Comparison of ENCODE assay signal across 23 cellular contexts in the genomic region with DNA sequence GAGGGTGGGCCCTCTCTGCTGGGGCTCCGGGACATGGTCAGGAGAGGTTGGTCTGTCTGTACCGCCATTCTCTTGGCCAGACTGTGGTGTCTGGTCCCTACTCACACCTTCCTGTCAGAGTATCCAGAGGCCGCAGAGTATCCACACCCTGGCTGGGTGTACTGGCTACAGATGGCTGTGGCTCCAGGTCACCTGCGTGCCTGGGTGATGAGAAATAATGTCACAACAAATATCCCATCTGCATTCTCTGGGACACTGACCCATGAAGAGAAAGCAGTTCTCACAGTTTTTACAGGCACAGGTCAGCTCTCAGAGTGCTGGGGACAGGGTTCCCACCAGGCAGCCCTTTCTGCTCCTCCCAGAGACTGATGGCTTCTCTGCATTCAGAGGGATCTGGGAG. TPM values are rescaled to one million over a fixed set of nuclear protein-coding genes. Genes with fewer than 3 reads are reported as not detected.
DNase-seq lines count a peak whose midpoint lies in the region; ATAC-seq and TF ChIP-seq lines count a peak whose summit lies in the region.
"Had no signal": no experiment of that assay in that cellular context is flagged by ENCODE, and none has a peak within 500 bp of the region (broad histone marks: within the 10 kb centered on the region; RNA-seq: fewer than 3 reads in every experiment).

No MANE protein-coding gene starts in this region.

- H3K9me3 Mint-ChIP-seq in CD4-positive, alpha-beta memory T cell = no peaks in the 10 kb centered on the region
- H3K9me3 Mint-ChIP-seq: CD14-positive monocyte; CD4-positive, alpha-beta T cell; GM23338 had no signal

- H2BK120ac ChIP-seq in trophoblast cell (ENCODE audit: insufficient read depth, low read length, poor library complexity) = no peak overlapping the region

- H2AK5ac ChIP-seq in trophoblast cell (ENCODE audit: low read length) = no peak overlapping the region

- H3K79me2 ChIP-seq in trophoblast cell (ENCODE audit: control insufficient read depth, insufficient read depth, low read length, poor library complexity) = no peaks in the 10 kb centered on the region

- H3K4me3 ChIP-seq in trophoblast cell (ENCODE audit: low read depth, low read length) = no peak overlapping the region
- H3K4me3 ChIP-seq in CD4-positive, alpha-beta memory T cell (ENCODE audit: low read length in 2 of 2) = no peak overlapping the region
- H3K4me3 ChIP-seq: BLaER1 treated with 17β-estradiol and CSF1 and Interleukin-3, amounts not matched to agents 10 nM and 100 nM; GM23338; HAP-1 had no signal

- H3K27me3 ChIP-seq in trophoblast cell (ENCODE audit: insufficient read depth, low read length) (no peaks in the 10 kb centered on the region), foreskin keratinocyte (peaks cover 6% of the 10 kb centered on the region)
- H3K27me3 ChIP-seq in CD4-positive, alpha-beta memory T cell (ENCODE audit: insufficient read depth, low read length) = no peaks in the 10 kb centered on the region
- H3K27me3 ChIP-seq: BE2C; BLaER1 treated with 17β-estradiol and CSF1 and Interleukin-3, amounts not matched to agents 10 nM and 100 nM had no signal

- H3K14ac ChIP-seq in trophoblast cell (ENCODE audit: low read length) = no peak overlapping the region

- H2BK12ac ChIP-seq in trophoblast cell (ENCODE audit: low read length) = no peak overlapping the region

- H3K9me3 ChIP-seq in trophoblast cell (ENCODE audit: insufficient read depth, low read depth, low read length) = peaks cover 4% of the 10 kb centered on the region
- no peaks in the 10 kb centered on the region for H3K9me3 ChIP-seq in CD4-positive, alpha-beta memory T cell (ENCODE audit: control insufficient read depth in 1 of 2, low read length in 2 of 2)
- H3K9me3 ChIP-seq: BE2C; BLaER1 treated with 17β-estradiol and CSF1 and Interleukin-3, amounts not matched to agents 10 nM and 100 nM; HAP-1 had no signal

- H3K18ac ChIP-seq in trophoblast cell (ENCODE audit: low read length) = no peak overlapping the region

- H3K79me1 ChIP-seq in trophoblast cell (ENCODE audit: low read length) = no peaks in the 10 kb centered on the region

- no peaks in the 10 kb centered on the region for H3K36me3 Mint-ChIP-seq in CD4-positive, alpha-beta memory T cell

- no peak overlapping the region for H3K23ac ChIP-seq in trophoblast cell (ENCODE audit: low read length)

- H3K4me1 ChIP-seq in trophoblast cell (ENCODE audit: control insufficient read depth in 1 of 2, insufficient read depth in 2 of 2, low read length in 2 of 2) = no peaks in the 10 kb centered on the region
- no peaks in the 10 kb centered on the region for H3K4me1 ChIP-seq in foreskin keratinocyte
- H3K4me1 ChIP-seq in CD4-positive, alpha-beta memory T cell (ENCODE audit: insufficient read depth, low read length) = peaks cover 15% of the 10 kb centered on the region
- H3K4me1 ChIP-seq: HAP-1 had no signal

- no peak for ATAC-seq in Right ventricle myocardium superior (ENCODE audit: poor library complexity)
- ATAC-seq in left cardiac atrium = no peak
- ATAC-seq in GM21367 (IDR thresholded peaks at IDR 0.05; ENCODE audit: unreplicated experiment) = no peak
- ATAC-seq in foreskin keratinocyte = no peak

- H3K27me3 Mint-ChIP-seq in CD4-positive, alpha-beta memory T cell = no peaks in the 10 kb centered on the region
- H3K27me3 Mint-ChIP-seq: CD4-positive, alpha-beta T cell had no signal

- H3K27ac ChIP-seq in cingulate gyrus (ENCODE audit: low read depth, low read length) (peak overlapping the region; percentile 61), trophoblast cell (ENCODE audit: low read depth, low read length) (no peak overlapping the region), foreskin keratinocyte (no peak overlapping the region)
- H3K27ac ChIP-seq in CD4-positive, alpha-beta memory T cell (ENCODE audit: low read depth, low read length) = no peak overlapping the region
- H3K27ac ChIP-seq: 22Rv1; BLaER1 treated with 17β-estradiol and CSF1 and Interleukin-3, amounts not matched to agents 10 nM and 100 nM had no signal

- H2AFZ ChIP-seq in trophoblast cell (ENCODE audit: insufficient read depth, low read length, poor library complexity) = no peak overlapping the region
- H2AFZ ChIP-seq: GM23338 had no signal

- no peak overlapping the region for H4K91ac ChIP-seq in trophoblast cell (ENCODE audit: low read depth, low read length)

- intact Hi-C loops in Right ventricle myocardium superior (cut with DNase I) = loop anchor here (10.0 kb wide), 1 partner anchor 92 kb away; no protein-coding TSS in a partner anchor
- intact Hi-C loops in left cardiac atrium (cut with DNase I) = loop anchor here (5.0 kb wide), 2 partner anchors 94 to 109 kb away; no protein-coding TSS in a partner anchor
- intact Hi-C loops in CD4-positive, alpha-beta memory T cell (cut with micrococcal nuclease) = no loop called here

- H3K4ac ChIP-seq in trophoblast cell (ENCODE audit: low read depth, low read length) = no peak overlapping the region

- H3K36me3 ChIP-seq in trophoblast cell (ENCODE audit: control insufficient read depth in 1 of 2, insufficient read depth in 2 of 2, low read length in 2 of 2) = no peaks in the 10 kb centered on the region
- no peaks in the 10 kb centered on the region for H3K36me3 ChIP-seq in CD4-positive, alpha-beta memory T cell (ENCODE audit: insufficient read depth, low read length)
- H3K36me3 ChIP-seq: BE2C, HAP-1 had no signal

- CTCF ChIA-PET in CD4-positive, alpha-beta memory T cell (lab: Charles Lee; ENCODE audit: partially characterized antibody) = interaction anchor here (1.3 to 2.9 kb wide), 5 partner anchors 18 to 111 kb away, joined by 4 to 18 read pairs (median 10); no protein-coding TSS in a partner anchor

- H4K8ac ChIP-seq in trophoblast cell (ENCODE audit: low read depth, low read length) = no peak overlapping the region

- H2BK5ac ChIP-seq in trophoblast cell (ENCODE audit: low read depth, low read length, poor library complexity) = no peak overlapping the region

- no peak overlapping the region for H3K9ac ChIP-seq in trophoblast cell (ENCODE audit: low read length)
- H3K9ac ChIP-seq: BLaER1 treated with 17β-estradiol and CSF1 and Interleukin-3, amounts not matched to agents 10 nM and 100 nM had no signal

- POLR2A ChIA-PET in CD4-positive, alpha-beta memory T cell (lab: Charles Lee; ENCODE audit: partially characterized antibody) = no interaction called here

- TF ChIP-seq CTCF in foreskin keratinocyte (conservative IDR thresholded peaks at IDR 0.05) = no peak

- H3K4me3 Mint-ChIP-seq in CD4-positive, alpha-beta memory T cell = no peak overlapping the region
- H3K4me3 Mint-ChIP-seq: CD14-positive monocyte; CD4-positive, alpha-beta T cell; GM23338; HFFc6 had no signal

- no peak overlapping the region for H3K4me2 ChIP-seq in trophoblast cell (ENCODE audit: low read length)
- H3K4me2 ChIP-seq: BLaER1 treated with 17β-estradiol and CSF1 and Interleukin-3, amounts not matched to agents 10 nM and 100 nM; GM23338 had no signal

- H3K27ac Mint-ChIP-seq in CD4-positive, alpha-beta memory T cell = peak overlapping the region in 1 of 7 donors; percentile 56
- H3K27ac Mint-ChIP-seq: CD14-positive monocyte, GM23338, HFFc6 had no signal

- peak; percentile 17 for DNase-seq in Right ventricle myocardium superior
- no peak for DNase-seq in left cardiac atrium
- DNase-seq in trophoblast cell = peak; percentile 70 to 79
- DNase-seq in hippocampal formation (lab: John Stamatoyannopoulos, UW) = no peak
- no peak for DNase-seq in foreskin keratinocyte
- no peak for DNase-seq in CD4-positive, alpha-beta memory T cell
- DNase-seq: BE2C; Calu3; CD4-positive, alpha-beta T cell; COR-L47; DMS53; DMS79 treated with DMSO at 0.1 percent for 48 hours; GF-D8; HFFc6 had no signal

- no peak overlapping the region for H4K12ac ChIP-seq in trophoblast cell (ENCODE audit: low read depth, low read length)

- WGBS in trophoblast cell (ENCODE audit: extremely low coverage, insufficient coverage, insufficient read length) = no CpG with 5 or more reads among the region's 4 CpGs

- peaks cover 22 to 49% (median 36%) of the 10 kb centered on the region in 4 donors for H3K4me1 Mint-ChIP-seq in CD4-positive, alpha-beta memory T cell

RNA-seq across cellular contexts. Expression of a gene that starts 37.4 kb away (rescaled TPM):
- total RNA-seq in Right ventricle myocardium superior (7.3 TPM), left cardiac atrium (10 to 100 TPM in 1 of 2 donors, 1 to 10 TPM in 1; 6.3 to 13.5 TPM), foreskin keratinocyte (2.3 and 4.4 TPM in 2 replicates)
- 0.70 and 0.99 TPM in 2 replicates for polyA plus RNA-seq in trophoblast cell (2013)
- polyA plus RNA-seq in foreskin keratinocyte = 1.5 and 2.5 TPM in 2 replicates
- 1 to 10 TPM; 1.5 to 2.0 TPM for total RNA-seq in CD4-positive, alpha-beta memory T cell
- 10 to 100 TPM; 17.0 to 19.6 TPM for polyA plus RNA-seq in CD4-positive, alpha-beta memory T cell
- total RNA-seq: HFFc6 had no signal

RNA-seq across cellular contexts. Expression of a gene that starts 58.9 kb away (rescaled TPM):
- total RNA-seq in Right ventricle myocardium superior = 1.00 TPM
- total RNA-seq in left cardiac atrium = 1 to 10 TPM; 4.1 to 9.1 TPM
- 0.60 and 0.63 TPM in 2 replicates for polyA plus RNA-seq in trophoblast cell (2013)
- total RNA-seq in foreskin keratinocyte = not detected in 2 replicates
- polyA plus RNA-seq in foreskin keratinocyte = not detected in 2 replicates
- total RNA-seq in CD4-positive, alpha-beta memory T cell = not detected
- not detected for polyA plus RNA-seq in CD4-positive, alpha-beta memory T cell
- total RNA-seq: Calu3; CD4-positive, alpha-beta T cell; G401; HFFc6 had no signal
- polyA plus RNA-seq: AG04450, CD14-positive monocyte had no signal

Comparison
In these comparisons a context has a peak if more than half of its experiments do, and no peak if none do; other contexts are left out.
1. DNase-seq: peak in Right ventricle myocardium superior (single experiment) and trophoblast cell (2 of 2); none in left cardiac atrium (single experiment), hippocampal formation (0 of 2), foreskin keratinocyte (0 of 2) and CD4-positive, alpha-beta memory T cell (0 of 5).